In genomic region chr11:34315006-34315793, GRCh38 we compare ENCODE assay signal across 20 cellular contexts. TPM values are rescaled to one million over a fixed set of nuclear protein-coding genes. Genes with fewer than 3 reads are reported as not detected.
DNase-seq lines count a peak whose midpoint lies in the region; ATAC-seq, FAIRE-seq and TF ChIP-seq lines count a peak whose summit lies in the region.
"Had no signal": no experiment of that assay in that cellular context is flagged by ENCODE, and none has a peak within 500 bp of the region (broad histone marks: within the 10 kb centered on the region; RNA-seq: fewer than 3 reads in every experiment).

No MANE protein-coding gene starts in this region.

- H3K4me3 ChIP-seq in A549 (no peak overlapping the region), BE2C (ENCODE audit: low read depth, low read length) (no peak overlapping the region), endodermal cell (ENCODE audit: low read length) (no peak overlapping the region), neural progenitor cell (no peak overlapping the region)
- H3K4me3 ChIP-seq: K562, Peyer's patch had no signal

- no peak overlapping the region for H3K9ac ChIP-seq in endodermal cell (ENCODE audit: extremely low read depth, low read length, poor library complexity, severe bottlenecking)
- H3K9ac ChIP-seq in neural progenitor cell = no peak overlapping the region

- H3K27ac ChIP-seq in A549 (peak overlapping the region; percentile 82 to 83; a peak in 2 of 6 replicates), endodermal cell (ENCODE audit: low read depth, low read length) (peak overlapping the region; percentile 22), neural progenitor cell (no peak overlapping the region)

- H3K36me3 Mint-ChIP-seq in endodermal cell (ENCODE audit: low read depth) (no peaks in the 10 kb centered on the region), neural progenitor cell (no peaks in the 10 kb centered on the region)

- H3K4me2 ChIP-seq in A549 = no peak overlapping the region
- H3K4me2 ChIP-seq in neural progenitor cell = no peak overlapping the region

- TF ChIP-seq CTCF in A549 (IDR thresholded peaks at IDR 0.05) (no peak), BE2C (IDR thresholded peaks at IDR 0.05; ENCODE audit: low read depth, low read length) (no peak), endodermal cell (conservative IDR thresholded peaks at IDR 0.05) (no peak), neural progenitor cell (IDR thresholded peaks at IDR 0.05) (no peak)

- H3K4me3 Mint-ChIP-seq in endodermal cell (no peak overlapping the region), neural progenitor cell (no peak overlapping the region)
- H3K4me3 Mint-ChIP-seq: CD4-positive, alpha-beta T cell had no signal

- WGBS in A549 (ENCODE audit: missing lambda C conversion rate) = 91% methylated on average over 18 of the region's 18 CpGs
- 93 to 97% methylated on average over 12 to 18 of the region's 18 CpGs for WGBS in endodermal cell (ENCODE audit: insufficient coverage in 1 of 2, insufficient read length in 1 of 2), 2 experiments

- POLR2A ChIA-PET in A549 (lab: Yijun Ruan, JAX) = no interaction called here

- no peak for ATAC-seq in A549
- no peak for ATAC-seq in HG02763 (IDR thresholded peaks at IDR 0.05; ENCODE audit: unreplicated experiment)
- no peak for ATAC-seq in GM21367 (IDR thresholded peaks at IDR 0.05; ENCODE audit: unreplicated experiment)
- ATAC-seq: K562, Right ventricle myocardium inferior had no signal

- H3F3A ChIP-seq in neural progenitor cell (ENCODE audit: low read depth) = no peaks in the 10 kb centered on the region

- H3K27me3 Mint-ChIP-seq in endodermal cell (ENCODE audit: insufficient read depth) (peaks cover 49% of the 10 kb centered on the region), neural progenitor cell (ENCODE audit: insufficient read depth, low read depth) (peaks cover 8% of the 10 kb centered on the region)
- H3K27me3 Mint-ChIP-seq: CD4-positive, alpha-beta T cell had no signal

- no peaks in the 10 kb centered on the region for H4K20me1 ChIP-seq in neural progenitor cell (ENCODE audit: low read depth)

- CTCF ChIA-PET in A549 (lab: Yijun Ruan, JAX) = interaction anchor here (1.2 to 2.2 kb wide), 2 partner anchors 42 to 141 kb away, joined by 3 to 6 read pairs; partner anchors contain the start of gene ABTB2

- H3K36me3 ChIP-seq in BE2C (no peaks in the 10 kb centered on the region), endodermal cell (ENCODE audit: control insufficient read depth, insufficient read depth, low read length) (no peaks in the 10 kb centered on the region), neural progenitor cell (no peaks in the 10 kb centered on the region)
- H3K36me3 ChIP-seq: Peyer's patch had no signal

- no peak for TF ChIP-seq EP300 in A549 (IDR thresholded peaks at IDR 0.05)

- H3K9me3 Mint-ChIP-seq in endodermal cell (no peaks in the 10 kb centered on the region), neural progenitor cell (no peaks in the 10 kb centered on the region)
- H3K9me3 Mint-ChIP-seq: CD4-positive, alpha-beta T cell had no signal

- H3K27ac Mint-ChIP-seq in endodermal cell = no peak overlapping the region
- H3K27ac Mint-ChIP-seq in neural progenitor cell = no peak overlapping the region
- H3K27ac Mint-ChIP-seq: CD4-positive, alpha-beta T cell had no signal

- DNase-seq in A549 (ENCODE audit: low read depth in 1 of 2, low spot score in 1 of 2) (no peak), BE2C (peak; percentile 28), endodermal cell (no peak), neural progenitor cell (ENCODE audit: low spot score) (no peak), NCI-H1105 (lab: John Stamatoyannopoulos, UW) (no peak)
- no peak for DNase-seq in stimulated activated CD8-positive, alpha-beta memory T cell treated with anti-CD3 and anti-CD28 coated beads, Interleukin-4, amount 100 ng/mL, for 48 hours
- DNase-seq: AML-193; Caco-2; CD4-positive, alpha-beta T cell; GOT3; NCI-H1092 treated with DMSO at 0.1 percent for 48 hours; NCI-H1694; Peyer's patch had no signal

- H3K9me3 ChIP-seq in A549 (no peaks in the 10 kb centered on the region), BE2C (no peaks in the 10 kb centered on the region), endodermal cell (ENCODE audit: control insufficient read depth, low read length) (no peaks in the 10 kb centered on the region), neural progenitor cell (ENCODE audit: low read depth) (no peaks in the 10 kb centered on the region)
- H3K9me3 ChIP-seq: Caco-2, Peyer's patch had no signal

- H3K79me2 ChIP-seq in neural progenitor cell (ENCODE audit: low read depth) = no peaks in the 10 kb centered on the region

- no peak for TF ChIP-seq POLR2A in A549 (IDR thresholded peaks at IDR 0.05; ENCODE audit: low read length)

- no peaks in the 10 kb centered on the region for H3K27me3 ChIP-seq in BE2C
- no peaks in the 10 kb centered on the region for H3K27me3 ChIP-seq in endodermal cell (ENCODE audit: control insufficient read depth, insufficient read depth, low read length, poor library complexity, severe bottlenecking)
- H3K27me3 ChIP-seq in neural progenitor cell = no peaks in the 10 kb centered on the region
- H3K27me3 ChIP-seq: Peyer's patch had no signal

- no peak for FAIRE-seq in A549 (lab: Jason Lieb, UNC)
- FAIRE-seq: A204.1, G401.6, GM19239, K562 had no signal

- no peak for TF ChIP-seq RAD21 in A549 (conservative IDR thresholded peaks at IDR 0.05 in 1 of 2, IDR thresholded peaks at IDR 0.05 in 1 of 2)

- H3K4me1 ChIP-seq in A549 (peaks cover 55% of the 10 kb centered on the region), BE2C (no peaks in the 10 kb centered on the region), endodermal cell (ENCODE audit: control insufficient read depth, insufficient read depth, low read length) (no peaks in the 10 kb centered on the region), neural progenitor cell (no peaks in the 10 kb centered on the region)

- peak overlapping the region; percentile 17 for H2AFZ ChIP-seq in neural progenitor cell (replicated peaks)

- H3K4me1 Mint-ChIP-seq in endodermal cell (peaks cover 6% of the 10 kb centered on the region), neural progenitor cell (peaks cover 11% of the 10 kb centered on the region)

TF ChIP-seq in A549, 52 proteins besides CTCF, POLR2A, EP300 and RAD21:
- TF ChIP-seq TFCP2L1 (CRISPR knock-in tag; IDR thresholded peaks at IDR 0.05) (no peak), NFE2L2 (conservative IDR thresholded peaks at IDR 0.05; ENCODE audit: low read length) (no peak), SMC3 (IDR thresholded peaks at IDR 0.05) (no peak), BHLHE40 (IDR thresholded peaks at IDR 0.05; ENCODE audit: low read depth, low read length) (no peak), HOXB13 (CRISPR knock-in tag; IDR thresholded peaks at IDR 0.05; ENCODE audit: low read depth) (no peak)
- TF ChIP-seq, protein P1, sequence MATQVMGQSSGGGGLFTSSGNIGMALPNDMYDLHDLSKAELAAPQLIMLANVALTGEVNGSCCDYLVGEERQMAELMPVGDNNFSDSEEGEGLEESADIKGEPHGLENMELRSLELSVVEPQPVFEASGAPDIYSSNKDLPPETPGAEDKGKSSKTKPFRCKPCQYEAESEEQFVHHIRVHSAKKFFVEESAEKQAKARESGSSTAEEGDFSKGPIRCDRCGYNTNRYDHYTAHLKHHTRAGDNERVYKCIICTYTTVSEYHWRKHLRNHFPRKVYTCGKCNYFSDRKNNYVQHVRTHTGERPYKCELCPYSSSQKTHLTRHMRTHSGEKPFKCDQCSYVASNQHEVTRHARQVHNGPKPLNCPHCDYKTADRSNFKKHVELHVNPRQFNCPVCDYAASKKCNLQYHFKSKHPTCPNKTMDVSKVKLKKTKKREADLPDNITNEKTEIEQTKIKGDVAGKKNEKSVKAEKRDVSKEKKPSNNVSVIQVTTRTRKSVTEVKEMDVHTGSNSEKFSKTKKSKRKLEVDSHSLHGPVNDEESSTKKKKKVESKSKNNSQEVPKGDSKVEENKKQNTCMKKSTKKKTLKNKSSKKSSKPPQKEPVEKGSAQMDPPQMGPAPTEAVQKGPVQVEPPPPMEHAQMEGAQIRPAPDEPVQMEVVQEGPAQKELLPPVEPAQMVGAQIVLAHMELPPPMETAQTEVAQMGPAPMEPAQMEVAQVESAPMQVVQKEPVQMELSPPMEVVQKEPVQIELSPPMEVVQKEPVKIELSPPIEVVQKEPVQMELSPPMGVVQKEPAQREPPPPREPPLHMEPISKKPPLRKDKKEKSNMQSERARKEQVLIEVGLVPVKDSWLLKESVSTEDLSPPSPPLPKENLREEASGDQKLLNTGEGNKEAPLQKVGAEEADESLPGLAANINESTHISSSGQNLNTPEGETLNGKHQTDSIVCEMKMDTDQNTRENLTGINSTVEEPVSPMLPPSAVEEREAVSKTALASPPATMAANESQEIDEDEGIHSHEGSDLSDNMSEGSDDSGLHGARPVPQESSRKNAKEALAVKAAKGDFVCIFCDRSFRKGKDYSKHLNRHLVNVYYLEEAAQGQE (IDR thresholded peaks at IDR 0.05) = no peak
- TF ChIP-seq, protein P2, sequence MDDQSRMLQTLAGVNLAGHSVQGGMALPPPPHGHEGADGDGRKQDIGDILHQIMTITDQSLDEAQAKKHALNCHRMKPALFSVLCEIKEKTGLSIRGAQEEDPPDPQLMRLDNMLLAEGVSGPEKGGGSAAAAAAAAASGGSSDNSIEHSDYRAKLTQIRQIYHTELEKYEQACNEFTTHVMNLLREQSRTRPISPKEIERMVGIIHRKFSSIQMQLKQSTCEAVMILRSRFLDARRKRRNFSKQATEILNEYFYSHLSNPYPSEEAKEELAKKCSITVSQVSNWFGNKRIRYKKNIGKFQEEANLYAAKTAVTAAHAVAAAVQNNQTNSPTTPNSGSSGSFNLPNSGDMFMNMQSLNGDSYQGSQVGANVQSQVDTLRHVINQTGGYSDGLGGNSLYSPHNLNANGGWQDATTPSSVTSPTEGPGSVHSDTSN (IDR thresholded peaks at IDR 0.05) = no peak
- TF ChIP-seq, protein P3, sequence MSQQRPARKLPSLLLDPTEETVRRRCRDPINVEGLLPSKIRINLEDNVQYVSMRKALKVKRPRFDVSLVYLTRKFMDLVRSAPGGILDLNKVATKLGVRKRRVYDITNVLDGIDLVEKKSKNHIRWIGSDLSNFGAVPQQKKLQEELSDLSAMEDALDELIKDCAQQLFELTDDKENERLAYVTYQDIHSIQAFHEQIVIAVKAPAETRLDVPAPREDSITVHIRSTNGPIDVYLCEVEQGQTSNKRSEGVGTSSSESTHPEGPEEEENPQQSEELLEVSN (IDR thresholded peaks at IDR 0.05; ENCODE audit: borderline replicate concordance, low read depth) = no peak
TF ChIP-seq in A549: peak in this region for 0.

RNA-seq across cellular contexts. Expression of gene ABTB2, which starts 42.6 kb away (rescaled TPM):
- polyA plus RNA-seq in A549 (2011; rRNA removed) (8.9 and 10.3 TPM in 2 replicates), A549 (2017; fragmentation: RNase III; extraction: RNeasy Plus Mini Kit Qiagen cat#74134 plus additional on column Dnase treatment) (14.4 to 18.3 TPM (median 15.4 TPM) in 3 replicates)
- polyA plus RNA-seq in A549 (2012; cell fraction: cytosol; rRNA removed) = 15.1 and 21.8 TPM in 2 replicates
- 41.6 and 47.3 TPM in 2 replicates for polyA plus RNA-seq in A549 (2012; cell fraction: nucleus; rRNA removed)
- polyA minus RNA-seq in A549 (2011; rRNA and poly(A)+ RNA removed) = 7.6 and 9.1 TPM in 2 replicates
- 6.2 TPM for polyA plus RNA-seq in BE2C (2012; ENCODE audit: insufficient read depth, insufficient read length, low read depth)
- total RNA-seq in endodermal cell (1 to 10 TPM; 2.9 to 5.2 TPM), neural progenitor cell (ENCODE audit: low replicate concordance) (0.37 and 0.84 TPM in 2 replicates)
- 8.4 TPM for polyA plus RNA-seq in endodermal cell (2013, experiment 1 of 2)
- 8.3 TPM for polyA plus RNA-seq in endodermal cell (2013, experiment 2 of 2)
